In the genomic region with DNA sequence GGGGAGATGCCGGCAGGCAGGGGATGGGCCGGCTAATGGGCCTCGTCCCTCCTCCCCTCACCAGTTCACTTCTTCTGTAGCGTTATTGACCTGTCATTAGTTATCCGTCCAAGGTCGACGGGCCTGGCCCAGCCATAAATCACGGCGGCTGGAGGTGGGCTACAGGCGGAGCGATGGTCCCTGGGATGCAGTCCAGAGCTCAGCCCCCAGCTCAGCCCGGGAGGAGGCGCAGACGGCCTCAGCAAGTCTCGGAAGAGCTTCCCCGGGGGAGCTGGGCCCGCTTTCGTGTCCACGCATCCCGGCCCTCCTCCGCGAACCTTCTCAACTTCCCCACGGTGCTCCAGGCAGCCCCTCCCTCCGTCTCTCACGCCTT, we compare ENCODE assay signal across 8 cellular contexts. TPM values are rescaled to one million over a fixed set of nuclear protein-coding genes. Genes with fewer than 3 reads are reported as not detected.
A peak's percentile ranks its signal among the peaks of the same experiment; 100 is the strongest.
DNase-seq lines count a peak whose midpoint lies in the region; ATAC-seq and TF ChIP-seq lines count a peak whose summit lies in the region.

No MANE protein-coding gene starts in this region.

- peak overlapping the region; percentile 73 for H3K4me3 ChIP-seq in HAP-1
- H3K4me3 ChIP-seq in SK-N-MC, result peak overlapping the region; percentile 76
- peak overlapping the region; percentile 54 to 63 for H3K4me3 ChIP-seq in foreskin fibroblast (ENCODE audit: low read depth in 1 of 2, low read length in 2 of 2)
- peak overlapping the region; percentile 10 to 61 (median 48) for H3K4me3 ChIP-seq in sigmoid colon
- no peak overlapping the region for H3K4me3 ChIP-seq in mucosa of descending colon

- ATAC-seq in mucosa of descending colon (no peak), HG03342 (IDR thresholded peaks at IDR 0.05; ENCODE audit: unreplicated experiment) (no peak)

- in situ Hi-C loops in HAP-1 (cut with MboI; ENCODE audit: low sequenced_read_pairs), result loop anchor here (10.0 kb wide), 1 partner anchor 275 kb away; no protein-coding TSS in a partner anchor

- DNase-seq in HAP-1 (ENCODE audit: low spot score in 2 of 2), result no peak
- no peak for DNase-seq in SK-N-MC (ENCODE audit: low read depth, low spot score)
- no peak for DNase-seq in foreskin fibroblast
- DNase-seq in sigmoid colon, result peak; percentile 58
- DNase-seq in NK-92 (lab: John Stamatoyannopoulos, UW; ENCODE audit: unreplicated experiment), result no peak
- DNase-seq in HT-29 (ENCODE audit: low spot score), result no peak
- DNase-seq in mucosa of descending colon, result no peak

- 0 out of 2 replicates have a peak, but pooled peaks cover 2% of the 10 kb centered on the region for H3K9me3 ChIP-seq in HAP-1
- no peaks in the 10 kb centered on the region for H3K9me3 ChIP-seq in SK-N-MC (ENCODE audit: low read depth, low read length)
- peaks cover 0 to 4% (median 3%) of the 10 kb centered on the region in 4 donors for H3K9me3 ChIP-seq in sigmoid colon
- peaks cover 6% of the 10 kb centered on the region for H3K9me3 ChIP-seq in mucosa of descending colon

- H3K4me1 ChIP-seq in HAP-1 (peaks cover 6% of the 10 kb centered on the region), sigmoid colon (peaks cover 0 to 26% (median 24%) of the 10 kb centered on the region in 4 donors), mucosa of descending colon (ENCODE audit: low read depth) (peaks cover 7% of the 10 kb centered on the region)

- TF ChIP-seq CTCF in foreskin fibroblast (IDR thresholded peaks at IDR 0.05; ENCODE audit: low read depth, low read length) (no peak), sigmoid colon (IDR thresholded peaks at IDR 0.05) (no peak), mucosa of descending colon (IDR thresholded peaks at IDR 0.05) (no peak)

- no peaks in the 10 kb centered on the region for H3K36me3 ChIP-seq in HAP-1 (replicated peaks)
- H3K36me3 ChIP-seq in SK-N-MC (ENCODE audit: insufficient read depth, low read length), result no peaks in the 10 kb centered on the region
- no peaks in the 10 kb centered on the region for H3K36me3 ChIP-seq in sigmoid colon
- H3K36me3 ChIP-seq in mucosa of descending colon (ENCODE audit: low read depth), result no peaks in the 10 kb centered on the region

- TF ChIP-seq EP300 in sigmoid colon (IDR thresholded peaks at IDR 0.05), result no peak

- no peak for TF ChIP-seq POLR2A in sigmoid colon (IDR thresholded peaks at IDR 0.05)

- H3K27me3 ChIP-seq in HAP-1 (ENCODE audit: low read depth), result no peaks in the 10 kb centered on the region
- H3K27me3 ChIP-seq in sigmoid colon, result peaks cover 41 to 66% (median 57%) of the 10 kb centered on the region in 3 donors

- H3K27ac ChIP-seq in SK-N-MC (no peak overlapping the region), sigmoid colon (no peak overlapping the region)

- H3K9ac ChIP-seq in SK-N-MC (ENCODE audit: insufficient read length), result no peak overlapping the region

- WGBS in sigmoid colon, 2 donors, result 3 to 5% methylated on average over 25 of the region's 25 CpGs

- intact Hi-C loops in sigmoid colon (cut with DNase I), result loop anchor here (1.0 kb wide), 1 partner anchor 356 kb away; no protein-coding TSS in a partner anchor
- intact Hi-C loops in mucosa of descending colon (cut with DNase I, micrococcal nuclease), result loop anchor here in 1 of 2 donors (10.0 kb wide), 1 partner anchor 295 kb away; no protein-coding TSS in a partner anchor

RNA-seq across cellular contexts. Expression of a gene that starts 18.6 kb away (rescaled TPM):
- total RNA-seq in sigmoid colon (10 to 100 TPM; 25.3 to 39.6 (median 33.2) TPM), mucosa of descending colon (10 to 100 TPM; 27.2 to 36.1 (median 32.1) TPM)
- polyA plus RNA-seq in sigmoid colon, result 10 to 100 TPM in 2 of 3 donors, 1 to 10 TPM in 1; 9.0 to 29.4 (median 19.2) TPM
- total RNA-seq in HT-29 (2014; rRNA removed; shearing (Covaris generic)), result 22.6 and 32.0 TPM in 2 replicates

RNA-seq across cellular contexts. Expression of a gene that starts 18.7 kb away (rescaled TPM):
- total RNA-seq in sigmoid colon (10 to 100 TPM; 18.5 to 80.2 (median 40.0) TPM), mucosa of descending colon (10 to 100 TPM in 1 of 3 donors, 1 to 10 TPM in 2; 6.8 to 12.3 (median 9.9) TPM)
- 10 to 100 TPM; 13.2 to 25.7 (median 24.9) TPM for polyA plus RNA-seq in sigmoid colon
- 22.1 and 35.7 TPM in 2 replicates for total RNA-seq in HT-29 (2014; rRNA removed; shearing (Covaris generic))
